8 cellular contexts compared by ENCODE assay signal in genomic region chr6:90284236-90284744, GRCh38. TPM values are rescaled to one million over a fixed set of nuclear protein-coding genes. Genes with fewer than 3 reads are reported as not detected.
A peak's percentile ranks its signal among the peaks of the same experiment; 100 is the strongest.
DNase-seq lines count a peak whose midpoint lies in the region; ATAC-seq and TF ChIP-seq lines count a peak whose summit lies in the region.

No MANE protein-coding gene starts in this region.

- intact Hi-C loops in activated CD4-positive, alpha-beta T cell treated with anti-CD3 and anti-CD28 coated beads for 36 hours (cut with DNase I, micrococcal nuclease): loop anchor here (1.0 to 2.0 kb wide), 14 partner anchors 10 to 258 kb away; no protein-coding TSS in a partner anchor
- intact Hi-C loops in body of pancreas (cut with DNase I): no loop called here

- peaks cover 89% of the 10 kb centered on the region for H3K4me1 Mint-ChIP-seq in activated CD4-positive, alpha-beta T cell treated with anti-CD3 and anti-CD28 coated beads for 36 hours

- H3K27me3 ChIP-seq in body of pancreas: no peaks in the 10 kb centered on the region

- no peaks in the 10 kb centered on the region for H3K9me3 ChIP-seq in body of pancreas

- no peaks in the 10 kb centered on the region for H3K36me3 ChIP-seq in body of pancreas (replicated peaks in 1 of 2; ENCODE audit: insufficient read depth in 1 of 2, low read depth in 2 of 2)

- H3K27me3 Mint-ChIP-seq in activated CD4-positive, alpha-beta T cell treated with anti-CD3 and anti-CD28 coated beads for 36 hours: no peaks in the 10 kb centered on the region

- H3K9me3 Mint-ChIP-seq in activated CD4-positive, alpha-beta T cell treated with anti-CD3 and anti-CD28 coated beads for 36 hours (ENCODE audit: low read depth): peaks cover 4% of the 10 kb centered on the region

- peak overlapping the region in 3 of 4 donors; percentile 48 to 53 (median 51) for H3K27ac ChIP-seq in body of pancreas

- peak in 1 of 7 experiments; percentile 4 for TF ChIP-seq CTCF in body of pancreas (IDR thresholded peaks at IDR 0.05)

- POLR2A ChIA-PET in activated CD4-positive, alpha-beta T cell treated with anti-CD3 and anti-CD28 coated beads for 36 hours (lab: Charles Lee): interaction anchor here (0.7 to 2.0 kb wide), 24 partner anchors 10 to 281 kb away, joined by 3 to 15 read pairs (median 4); no protein-coding TSS in a partner anchor

- ATAC-seq in activated CD4-positive, alpha-beta T cell treated with anti-CD3 and anti-CD28 coated beads for 36 hours: peak; percentile 58
- ATAC-seq in HG03066 (IDR thresholded peaks at IDR 0.05; ENCODE audit: low read depth, unreplicated experiment): peak; percentile 8
- ATAC-seq in body of pancreas: peak; percentile 45

- CTCF ChIA-PET in activated CD4-positive, alpha-beta T cell treated with anti-CD3 and anti-CD28 coated beads for 36 hours (lab: Charles Lee): interaction anchor here (0.5 to 7.0 kb wide), 25 partner anchors 8 to 852 kb away, joined by 3 to 135 read pairs (median 3); no protein-coding TSS in a partner anchor

- peaks cover 43% of the 10 kb centered on the region for H3K36me3 Mint-ChIP-seq in activated CD4-positive, alpha-beta T cell treated with anti-CD3 and anti-CD28 coated beads for 36 hours (ENCODE audit: low read depth)

- H3K4me3 Mint-ChIP-seq in activated CD4-positive, alpha-beta T cell treated with anti-CD3 and anti-CD28 coated beads for 36 hours: peak overlapping the region; percentile 62

- no peak for TF ChIP-seq POLR2A in body of pancreas (IDR thresholded peaks at IDR 0.05)

- H3K27ac Mint-ChIP-seq in activated CD4-positive, alpha-beta T cell treated with anti-CD3 and anti-CD28 coated beads for 36 hours: peak overlapping the region; percentile 95

- H3K4me3 ChIP-seq in body of pancreas: no peak overlapping the region

- peak; percentile 76 for DNase-seq in activated CD4-positive, alpha-beta T cell treated with anti-CD3 and anti-CD28 coated beads for 36 hours
- DNase-seq in activated CD4-positive, alpha-beta T cell treated with anti-CD3 and anti-CD28 coated beads for 1 hour: no peak
- DNase-seq in RKO (ENCODE audit: low spot score) (peak; percentile 84), body of pancreas (peak in 1 of 4 donors; percentile 37), kidney tubule cell (ENCODE audit: low spot score) (peak; percentile 94), activated gamma-delta T cell treated with Interleukin-2 at 50 U/mL for 16 hours (no peak)
- DNase-seq in stimulated activated CD8-positive, alpha-beta memory T cell treated with anti-CD3 and anti-CD28 coated beads, Interleukin-7, amount 100 ng/mL, for 4 hours (ENCODE audit: low read depth in 2 of 2): peak; percentile 46 to 58

- H3K4me1 ChIP-seq in body of pancreas: peaks cover 19% of the 10 kb centered on the region

- WGBS in body of pancreas, 2 donors: 53 to 74% methylated on average over 8 of the region's 8 CpGs

RNA-seq across cellular contexts. Expression of gene BACH2, which starts 12.4 kb away (rescaled TPM):
- 10 to 100 TPM; 74.7 to 87.3 TPM for total RNA-seq in activated CD4-positive, alpha-beta T cell treated with anti-CD3 and anti-CD28 coated beads for 36 hours
- 1 to 10 TPM; 2.1 to 3.3 TPM for total RNA-seq in body of pancreas

Comparison
In these comparisons a context has a peak if more than half of its experiments do, and no peak if none do; other contexts are left out.
1. DNase-seq: peak in activated CD4-positive, alpha-beta T cell treated with anti-CD3 and anti-CD28 coated beads for 36 hours (single experiment), RKO (single experiment), kidney tubule cell (single experiment) and stimulated activated CD8-positive, alpha-beta memory T cell treated with anti-CD3 and anti-CD28 coated beads, Interleukin-7, amount 100 ng/mL, for 4 hours (2 of 2); none in activated CD4-positive, alpha-beta T cell treated with anti-CD3 and anti-CD28 coated beads for 1 hour (single experiment) and activated gamma-delta T cell treated with Interleukin-2 at 50 U/mL for 16 hours (single experiment).
2. ATAC-seq: peak in every context shown above with its lines; median percentile 58 in activated CD4-positive, alpha-beta T cell treated with anti-CD3 and anti-CD28 coated beads for 36 hours; 45 in body of pancreas; 8 in HG03066.
3. RNA of gene BACH2, which starts 12.4 kb away (total RNA-seq): 74.7 to 87.3 TPM in activated CD4-positive, alpha-beta T cell treated with anti-CD3 and anti-CD28 coated beads for 36 hours; 2.1 to 3.3 TPM in body of pancreas; every median in the first group is over 10 times any median in the second.